In genomic region chr10:18145652-18146051, GRCh38 we compare ENCODE assay signal across 23 cellular contexts. TPM values are rescaled to one million over a fixed set of nuclear protein-coding genes. Genes with fewer than 3 reads are reported as not detected.
DNase-seq lines count a peak whose midpoint lies in the region; ATAC-seq and TF ChIP-seq lines count a peak whose summit lies in the region.
"Had no signal": no experiment of that assay in that cellular context is flagged by ENCODE, and none has a peak within 500 bp of the region (broad histone marks: within the 10 kb centered on the region; RNA-seq: fewer than 3 reads in every experiment).

No MANE protein-coding gene starts in this region.

- peaks cover 12% of the 10 kb centered on the region for H3K4me1 Mint-ChIP-seq in glutamatergic neuron (ENCODE audit: low read depth, unreplicated experiment)

- in situ Hi-C loops in GM13976 (cut with MboI; ENCODE audit: low sequenced_read_pairs, unreplicated experiment): no loop called here
- in situ Hi-C loops in KBM-7 (cut with MboI; ENCODE audit: low pct_unique_long_range_greater_than_20kb, low sequenced_read_pairs): no loop called here

- H2AK5ac ChIP-seq in mesendoderm (ENCODE audit: low read length): no peak overlapping the region

- TF ChIP-seq POLR2A in heart left ventricle (IDR thresholded peaks at IDR 0.05): no peak
- no peak for TF ChIP-seq POLR2A in esophagus muscularis mucosa (IDR thresholded peaks at IDR 0.05; ENCODE audit: low read depth)

- 39 to 55% (median 44%) methylated on average over 2 of the region's 2 CpGs for WGBS in heart left ventricle, 4 donors
- WGBS in esophagus muscularis mucosa: 37% methylated on average over 2 of the region's 2 CpGs
- WGBS in mesendoderm (ENCODE audit: extremely low coverage, insufficient coverage, low lambda C conversion rate): no CpG with 5 or more reads among the region's 2 CpGs

- peak overlapping the region in 9 of 12 donors; percentile 8 to 93 (median 41) for H3K27ac ChIP-seq in heart left ventricle
- peak overlapping the region; percentile 96 to 98 (median 97) for H3K27ac ChIP-seq in esophagus muscularis mucosa (replicated peaks in 1 of 4)
- no peak overlapping the region for H3K27ac ChIP-seq in mesendoderm (ENCODE audit: low read depth, low read length)
- H3K27ac ChIP-seq: colonic mucosa, parathyroid adenoma, WERI-Rb-1 had no signal

- no peak overlapping the region for H3K18ac ChIP-seq in mesendoderm (ENCODE audit: low read length)

- intact Hi-C loops in heart left ventricle (cut with DNase I) (loop anchor here in 5 of 10 donors (10.0 kb wide), 3 partner anchors 69 to 231 kb away; no protein-coding TSS in a partner anchor), Right ventricle myocardium superior (cut with DNase I) (no loop called here), esophagus muscularis mucosa (cut with DNase I) (no loop called here)

- TF ChIP-seq CTCF in heart left ventricle (IDR thresholded peaks at IDR 0.05) (no peak), esophagus muscularis mucosa (IDR thresholded peaks at IDR 0.05) (no peak), GM13976 (IDR thresholded peaks at IDR 0.05; ENCODE audit: borderline replicate concordance, control extremely low read depth, extremely low read depth, insufficient read depth, missing control alignments) (no peak), glutamatergic neuron (IDR thresholded peaks at IDR 0.05; ENCODE audit: partially characterized antibody, unreplicated experiment) (no peak)

- no peak overlapping the region for H2BK5ac ChIP-seq in mesendoderm (ENCODE audit: low read length)

- no peaks in the 10 kb centered on the region for H3K79me2 ChIP-seq in mesendoderm (ENCODE audit: control insufficient read depth, insufficient read depth, low read length)
- H3K79me2 ChIP-seq: parathyroid adenoma had no signal

- H3K4me3 ChIP-seq in heart left ventricle: no peak overlapping the region
- H3K4me3 ChIP-seq in esophagus muscularis mucosa: peak overlapping the region in 2 of 4 donors; percentile 6 to 17
- no peak overlapping the region for H3K4me3 ChIP-seq in mesendoderm (ENCODE audit: low read length)
- H3K4me3 ChIP-seq: colonic mucosa had no signal

- peaks cover 4% of the 10 kb centered on the region for H3K27me3 Mint-ChIP-seq in glutamatergic neuron (ENCODE audit: unreplicated experiment)

- no peak overlapping the region for H3K23ac ChIP-seq in mesendoderm (ENCODE audit: low read length)

- H3K9me3 Mint-ChIP-seq in glutamatergic neuron (ENCODE audit: unreplicated experiment): no peaks in the 10 kb centered on the region
- H3K9me3 Mint-ChIP-seq: activated T-helper 2 cell treated with anti-CD3 and anti-CD28 coated beads, Interferon-gamma antibody, Interleukin-2, Interleukin-4, amounts not matched to agents 10 μg/mL and 5 μg/mL and 100 μg/mL, durations not matched to agents 14 hours and 24 hours and 36 hours; T-helper 1 cell treated with Interleukin-12 subunit alpha and Interleukin-12 subunit beta and Interleukin-4 antibody, amounts not matched to agents 30 μg/mL and 1 μg/mL, for 36 hours had no signal

- H3K9ac ChIP-seq in mesendoderm (ENCODE audit: low read length): no peak overlapping the region
- H3K9ac ChIP-seq: parathyroid adenoma had no signal

- H3K4ac ChIP-seq in mesendoderm (ENCODE audit: low read depth, low read length): no peak overlapping the region

- peaks cover 0 to 21% (median 0%) of the 10 kb centered on the region in 9 donors for H3K27me3 ChIP-seq in heart left ventricle
- peaks cover 0 to 5% (median 0%) of the 10 kb centered on the region in 4 donors for H3K27me3 ChIP-seq in esophagus muscularis mucosa
- no peaks in the 10 kb centered on the region for H3K27me3 ChIP-seq in mesendoderm (ENCODE audit: insufficient read depth, low read length, poor library complexity)
- H3K27me3 ChIP-seq: colonic mucosa had no signal

- no peak overlapping the region for H3K4me3 Mint-ChIP-seq in glutamatergic neuron (ENCODE audit: unreplicated experiment)
- H3K4me3 Mint-ChIP-seq: T-helper 1 cell treated with Interleukin-12 subunit alpha and Interleukin-12 subunit beta and Interleukin-4 antibody, amounts not matched to agents 30 μg/mL and 1 μg/mL, for 36 hours had no signal

- no peaks in the 10 kb centered on the region for H3K79me1 ChIP-seq in mesendoderm (ENCODE audit: low read length)

- ATAC-seq in heart left ventricle (peak in 1 of 4 donors; percentile 19), Right ventricle myocardium superior (ENCODE audit: poor library complexity) (no peak), GM18520 (IDR thresholded peaks at IDR 0.05; ENCODE audit: unreplicated experiment) (no peak)

- H3K56ac ChIP-seq in mesendoderm (ENCODE audit: low read length): no peak overlapping the region

- no peak overlapping the region for H2BK120ac ChIP-seq in mesendoderm (ENCODE audit: low read depth, low read length)

- H3K4me1 ChIP-seq in heart left ventricle (peaks cover 0 to 23% (median 4%) of the 10 kb centered on the region in 12 donors), esophagus muscularis mucosa (peaks cover 27 to 80% (median 74%) of the 10 kb centered on the region in 4 donors), mesendoderm (ENCODE audit: control insufficient read depth, low read depth, low read length) (no peaks in the 10 kb centered on the region)
- H3K4me1 ChIP-seq: colonic mucosa, parathyroid adenoma had no signal

- H3K36me3 ChIP-seq in heart left ventricle (no peaks in the 10 kb centered on the region), esophagus muscularis mucosa (no peaks in the 10 kb centered on the region), mesendoderm (ENCODE audit: control insufficient read depth, insufficient read depth, low read length) (no peaks in the 10 kb centered on the region)
- H3K36me3 ChIP-seq: colonic mucosa, WERI-Rb-1 had no signal

- no peak overlapping the region for H4K8ac ChIP-seq in mesendoderm (ENCODE audit: low read depth, low read length)

- DNase-seq in heart left ventricle (no peak), Right ventricle myocardium superior (no peak), esophagus muscularis mucosa (ENCODE audit: extremely low spot score) (no peak), mesendoderm (peak; percentile 30), GM13976 (ENCODE audit: low spot score) (no peak), glutamatergic neuron (no peak), KBM-7 (no peak)
- DNase-seq: activated CD8-positive, alpha-beta memory T cell treated with anti-CD3 and anti-CD28 coated beads for 24 hours; amniotic stem cell; EL; hippocampal formation; NCI-H1436 treated with DMSO at 0.1 percent for 48 hours; NCI-H345; stimulated activated CD4-positive, alpha-beta T cell treated with anti-CD3 and anti-CD28 coated beads, Interleukin-12 subunit alpha, Interleukin-12 subunit beta, amount 100 ng/mL, for 4 hours; stimulated activated naive CD4-positive, alpha-beta T cell; WERI-Rb-1 had no signal

- H3K27ac Mint-ChIP-seq in glutamatergic neuron (ENCODE audit: unreplicated experiment): no peak overlapping the region
- H3K27ac Mint-ChIP-seq: activated T-helper 2 cell treated with anti-CD3 and anti-CD28 coated beads, Interferon-gamma antibody, Interleukin-2, Interleukin-4, amounts not matched to agents 10 μg/mL and 5 μg/mL and 100 μg/mL, durations not matched to agents 14 hours and 24 hours and 36 hours; T-helper 1 cell treated with Interleukin-12 subunit alpha and Interleukin-12 subunit beta and Interleukin-4 antibody, amounts not matched to agents 30 μg/mL and 1 μg/mL, for 36 hours had no signal

- no peak overlapping the region for H2BK15ac ChIP-seq in mesendoderm (replicated peaks; ENCODE audit: low read depth)

- no peak overlapping the region for H4K5ac ChIP-seq in mesendoderm (ENCODE audit: low read length)

- H3K4me2 ChIP-seq in mesendoderm (ENCODE audit: low read length): no peak overlapping the region

- H3K9me3 ChIP-seq in heart left ventricle (no peaks in the 10 kb centered on the region), esophagus muscularis mucosa (no peaks in the 10 kb centered on the region)
- H3K9me3 ChIP-seq: colonic mucosa had no signal

- H3K36me3 Mint-ChIP-seq in glutamatergic neuron (ENCODE audit: unreplicated experiment): no peaks in the 10 kb centered on the region

- TF ChIP-seq EP300 in esophagus muscularis mucosa (IDR thresholded peaks at IDR 0.05): peak; percentile 52

RNA-seq across cellular contexts. Expression of gene CACNB2, which starts 5.4 kb away (rescaled TPM):
- total RNA-seq in heart left ventricle (10 to 100 TPM; 28.2 to 63.2 (median 35.9) TPM), Right ventricle myocardium superior (45.7 TPM), esophagus muscularis mucosa (100 to 1,000 TPM in 1 of 4 donors, 10 to 100 TPM in 3; 73.5 to 108 (median 87.2) TPM), glutamatergic neuron (ENCODE audit: unreplicated experiment) (3.2 TPM)
- 10 to 100 TPM; 11.4 to 16.8 TPM for polyA plus RNA-seq in heart left ventricle
- 0.97 TPM for polyA plus RNA-seq in mesendoderm (2013, experiment 1 of 2)
- 1.1 TPM for polyA plus RNA-seq in mesendoderm (2013, experiment 2 of 2)
- total RNA-seq: endothelial cell of umbilical vein, LHCN-M2 had no signal
- polyA plus RNA-seq: endothelial cell of umbilical vein had no signal
